9 cellular contexts compared by ENCODE assay signal in genomic region chr14:102524026-102524450, GRCh38. TPM values are rescaled to one million over a fixed set of nuclear protein-coding genes. Genes with fewer than 3 reads are reported as not detected.
DNase-seq lines count a peak whose midpoint lies in the region; ATAC-seq and TF ChIP-seq lines count a peak whose summit lies in the region.
"Had no signal": no experiment of that assay in that cellular context is flagged by ENCODE, and none has a peak within 500 bp of the region (broad histone marks: within the 10 kb centered on the region; RNA-seq: fewer than 3 reads in every experiment).

No MANE protein-coding gene starts in this region.

- no peaks in the 10 kb centered on the region for H3K9me3 ChIP-seq in upper lobe of left lung

- H3K27me3 ChIP-seq in upper lobe of left lung, result no peaks in the 10 kb centered on the region

- H3K4me3 ChIP-seq in upper lobe of left lung, result peak overlapping the region in 3 of 4 donors; percentile 59 to 63 (median 62)

- peak overlapping the region; percentile 84 for H3K4me3 Mint-ChIP-seq in activated naive CD4-positive, alpha-beta T cell treated with anti-CD3 and anti-CD28 coated beads, Interleukin-2, amount 50 U/mL, for 24 hours
- H3K4me3 Mint-ChIP-seq in T-cell, result peak overlapping the region; percentile 62 to 77 (median 76)
- H3K4me3 Mint-ChIP-seq in immature natural killer cell, result peak overlapping the region; percentile 57 to 93 (median 90)

- no peaks in the 10 kb centered on the region for H3K36me3 Mint-ChIP-seq in activated naive CD4-positive, alpha-beta T cell treated with anti-CD3 and anti-CD28 coated beads, Interleukin-2, amount 50 U/mL, for 24 hours
- H3K36me3 Mint-ChIP-seq in T-cell (no peaks in the 10 kb centered on the region), immature natural killer cell (no peaks in the 10 kb centered on the region)

- TF ChIP-seq POLR2A in upper lobe of left lung (IDR thresholded peaks at IDR 0.05), result no peak

- no peak for TF ChIP-seq EP300 in upper lobe of left lung (IDR thresholded peaks at IDR 0.05)

- peak overlapping the region; percentile 25 to 92 (median 84) for H3K27ac ChIP-seq in upper lobe of left lung

- H3K4me1 Mint-ChIP-seq in activated naive CD4-positive, alpha-beta T cell treated with anti-CD3 and anti-CD28 coated beads, Interleukin-2, amount 50 U/mL, for 24 hours, result peaks cover 31% of the 10 kb centered on the region
- H3K4me1 Mint-ChIP-seq in T-cell, result peaks cover 26 to 32% (median 31%) of the 10 kb centered on the region in 3 donors
- peaks cover 25 to 29% of the 10 kb centered on the region in 2 donors for H3K4me1 Mint-ChIP-seq in immature natural killer cell

- CTCF ChIA-PET in T-cell (lab: Charles Lee), result interaction anchor here in 1 of 2 donors (0.6 to 1.7 kb wide), 4 partner anchors 8 to 140 kb away, joined by 3 to 6 read pairs (median 3); no protein-coding TSS in a partner anchor

- DNase-seq in activated naive CD4-positive, alpha-beta T cell (lab: John Stamatoyannopoulos, UW), result no peak
- DNase-seq in T-cell, result no peak
- DNase-seq in immature natural killer cell, result no peak
- DNase-seq in upper lobe of left lung, result no peak
- no peak for DNase-seq in globus pallidus (ENCODE audit: low spot score)
- no peak for DNase-seq in NCI-H774 (lab: John Stamatoyannopoulos, UW)
- DNase-seq: NCI-H1048 had no signal

- WGBS in upper lobe of left lung, 2 donors, result 54 to 61% methylated on average over 6 to 10 of the region's 11 CpGs

- ATAC-seq in T-cell (replicated peaks in 1 of 4) (peak in 3 of 4 experiments; percentile 1 to 9 (median 2)), upper lobe of left lung (ENCODE audit: low FRiP score in 2 of 2) (peak in 1 of 2 donors; percentile 0), GM19463 (IDR thresholded peaks at IDR 0.05; ENCODE audit: unreplicated experiment) (no peak)

- H3K27ac Mint-ChIP-seq in activated naive CD4-positive, alpha-beta T cell treated with anti-CD3 and anti-CD28 coated beads, Interleukin-2, amount 50 U/mL, for 24 hours, result peak overlapping the region; percentile 30
- H3K27ac Mint-ChIP-seq in T-cell, result peak overlapping the region; percentile 11 to 15
- H3K27ac Mint-ChIP-seq in immature natural killer cell, result peak overlapping the region in 3 of 6 donors; percentile 45 to 92 (median 87)

- no peak for TF ChIP-seq CTCF in upper lobe of left lung (IDR thresholded peaks at IDR 0.05)

- no peaks in the 10 kb centered on the region for H3K9me3 Mint-ChIP-seq in activated naive CD4-positive, alpha-beta T cell treated with anti-CD3 and anti-CD28 coated beads, Interleukin-2, amount 50 U/mL, for 24 hours
- H3K9me3 Mint-ChIP-seq in T-cell, result no peaks in the 10 kb centered on the region
- H3K9me3 Mint-ChIP-seq in immature natural killer cell, result no peaks in the 10 kb centered on the region

- POLR2A ChIA-PET in T-cell (lab: Charles Lee), result interaction anchor here in 1 of 2 donors (0.6 kb wide), 2 partner anchors 9 to 810 kb away, joined by 3 read pairs; partner anchors contain the start of gene EIF5

- no peaks in the 10 kb centered on the region for H3K27me3 Mint-ChIP-seq in activated naive CD4-positive, alpha-beta T cell treated with anti-CD3 and anti-CD28 coated beads, Interleukin-2, amount 50 U/mL, for 24 hours
- no peaks in the 10 kb centered on the region for H3K27me3 Mint-ChIP-seq in T-cell
- peaks cover 0 to 2% (median 2%) of the 10 kb centered on the region in 3 donors for H3K27me3 Mint-ChIP-seq in immature natural killer cell (ENCODE audit: low read depth in 3 of 3)

- H3K4me1 ChIP-seq in upper lobe of left lung, result peaks cover 11 to 24% (median 16%) of the 10 kb centered on the region in 4 donors

- no peaks in the 10 kb centered on the region for H3K36me3 ChIP-seq in upper lobe of left lung

RNA-seq across cellular contexts. Expression of gene ANKRD9, which starts 14.5 kb away (rescaled TPM):
- total RNA-seq in T-cell (1 to 10 TPM; 1.9 to 3.2 (median 2.4) TPM), upper lobe of left lung (10 to 100 TPM; 21.0 to 99.9 (median 47.6) TPM)
- 1 to 10 TPM in 1 of 3 donors, under 1 TPM in 2; 0.22 to 2.1 (median 0.44) TPM for polyA plus RNA-seq in immature natural killer cell

Comparison
In these comparisons a context has a peak if more than half of its experiments do, and no peak if none do; other contexts are left out.
1. RNA of gene ANKRD9, which starts 14.5 kb away (total RNA-seq): 21.0 to 99.9 TPM in upper lobe of left lung; 1.9 to 3.2 TPM in T-cell; every median in the first group is over 4 times any median in the second.
2. Peak in every context shown above with its lines, with median percentiles within 50 percentile points of each other: H3K4me3 Mint-ChIP-seq.